12 cellular contexts compared by ENCODE assay signal in the genomic region with DNA sequence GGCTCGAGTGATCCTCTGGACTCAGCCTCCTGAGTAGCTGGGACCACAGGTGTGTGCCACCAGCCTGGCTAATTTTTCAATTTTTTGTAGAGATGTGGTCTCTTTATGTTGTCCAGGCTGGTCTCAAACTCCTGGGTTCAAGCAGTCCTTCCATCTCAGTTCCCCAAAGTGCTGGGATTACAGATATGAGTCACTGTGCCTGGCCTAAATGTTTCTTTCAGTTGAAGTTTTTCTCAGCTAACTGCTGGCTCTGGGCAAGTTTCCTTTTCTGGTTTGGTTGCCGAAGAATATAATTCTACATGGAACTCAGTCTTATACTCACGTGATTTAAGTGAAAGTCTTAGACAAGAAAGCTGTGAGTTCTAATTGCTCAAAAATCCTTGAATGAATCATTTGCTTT. TPM values are rescaled to one million over a fixed set of nuclear protein-coding genes. Genes with fewer than 3 reads are reported as not detected.
DNase-seq lines count a peak whose midpoint lies in the region; ATAC-seq, FAIRE-seq and TF ChIP-seq lines count a peak whose summit lies in the region.
"Had no signal": no experiment of that assay in that cellular context is flagged by ENCODE, and none has a peak within 500 bp of the region (broad histone marks: within the 10 kb centered on the region; RNA-seq: fewer than 3 reads in every experiment).

No MANE protein-coding gene starts in this region.

- peaks cover 9 to 28% of the 10 kb centered on the region in 2 donors for H3K4me1 Mint-ChIP-seq in immature natural killer cell

- peaks cover 15 to 16% of the 10 kb centered on the region in 2 donors for H3K36me3 ChIP-seq in small intestine (ENCODE audit: control insufficient read depth in 2 of 2, insufficient read depth in 2 of 2, low read length in 2 of 2)

- H3K4me3 ChIP-seq in coronary artery (no peak overlapping the region), small intestine (ENCODE audit: low read depth in 1 of 2, low read length in 2 of 2) (no peak overlapping the region)
- H3K4me3 ChIP-seq: adrenal gland had no signal

- peak; percentile 30 for ATAC-seq in HG03108 (IDR thresholded peaks at IDR 0.05; ENCODE audit: unreplicated experiment)
- ATAC-seq: HepG2 had no signal

- no peak for FAIRE-seq in small intestine (lab: Jason Lieb, UNC)
- FAIRE-seq: HepG2 had no signal

- H3K9me3 Mint-ChIP-seq in immature natural killer cell: no peaks in the 10 kb centered on the region

- H3K4me1 ChIP-seq in small intestine (ENCODE audit: control insufficient read depth in 2 of 2, insufficient read depth in 1 of 2, low read depth in 1 of 2, low read length in 1 of 2): no peaks in the 10 kb centered on the region

- TF ChIP-seq CTCF in GM13976 (IDR thresholded peaks at IDR 0.05; ENCODE audit: borderline replicate concordance, control extremely low read depth, extremely low read depth, insufficient read depth, missing control alignments) (no peak), GM20000 (IDR thresholded peaks at IDR 0.05; ENCODE audit: extremely low read depth, missing control alignments) (no peak), coronary artery (IDR thresholded peaks at IDR 0.05) (no peak)

- peaks cover 0 to 3% (median 0%) of the 10 kb centered on the region in 3 donors for H3K27me3 Mint-ChIP-seq in immature natural killer cell (ENCODE audit: low read depth in 3 of 3)

- in situ Hi-C loops in GM13976 (cut with MboI; ENCODE audit: low sequenced_read_pairs, unreplicated experiment): no loop called here

- DNase-seq in GM13976 (ENCODE audit: low spot score): peak; percentile 31
- DNase-seq in GM20000 (ENCODE audit: low spot score): peak; percentile 38
- DNase-seq in coronary artery (ENCODE audit: low spot score): no peak
- DNase-seq in small intestine: no peak
- DNase-seq in immature natural killer cell: no peak
- DNase-seq in HK-2 (ENCODE audit: unreplicated experiment): no peak
- no peak for DNase-seq in NCI-H146 treated with DMSO at 0.1 percent for 48 hours (lab: John Stamatoyannopoulos, UW; ENCODE audit: unreplicated experiment)
- DNase-seq: adrenal gland, DMS 273 treated with DMSO at 0.1 percent for 48 hours, Right ventricle myocardium superior had no signal

- H3K9me3 ChIP-seq in small intestine (ENCODE audit: control insufficient read depth, low read depth): no peaks in the 10 kb centered on the region
- H3K9me3 ChIP-seq: adrenal gland had no signal

- H3K27ac Mint-ChIP-seq in immature natural killer cell: peak overlapping the region in 1 of 6 donors; percentile 25

- H3K27ac ChIP-seq in coronary artery: peak overlapping the region; percentile 7 to 66
- H3K27ac ChIP-seq in small intestine (ENCODE audit: low read depth in 1 of 2, low read length in 1 of 2): no peak overlapping the region
- H3K27ac ChIP-seq: adrenal gland had no signal

- WGBS in small intestine, 3 donors: 82 to 89% (median 82%) methylated on average over 3 of the region's 3 CpGs

- peaks cover 11 to 59% (median 12%) of the 10 kb centered on the region in 3 donors for H3K36me3 Mint-ChIP-seq in immature natural killer cell

- no peaks in the 10 kb centered on the region for H3K27me3 ChIP-seq in small intestine (ENCODE audit: control insufficient read depth in 2 of 2, insufficient read depth in 2 of 2, low read length in 2 of 2)
- H3K27me3 ChIP-seq: adrenal gland had no signal

- H3K4me3 Mint-ChIP-seq in immature natural killer cell: no peak overlapping the region

RNA-seq across cellular contexts. Expression of gene SASS6, which starts 57.0 kb away (rescaled TPM):
- polyA plus RNA-seq in small intestine: 1 to 10 TPM; 1.8 to 3.3 (median 1.9) TPM
- polyA plus RNA-seq in immature natural killer cell: 1 to 10 TPM; 1.2 to 3.1 (median 1.8) TPM

RNA-seq across cellular contexts. Expression of gene TRMT13, which starts 57.2 kb away (rescaled TPM):
- polyA plus RNA-seq in small intestine (10 to 100 TPM in 1 of 3 donors, 1 to 10 TPM in 2; 7.6 to 11.6 (median 9.3) TPM), immature natural killer cell (1 to 10 TPM; 2.2 to 7.6 (median 5.1) TPM)

Comparison
In these comparisons a context has a peak if more than half of its experiments do, and no peak if none do; other contexts are left out.
1. DNase-seq: peak in GM13976 (single experiment) and GM20000 (single experiment); none in coronary artery (single experiment), small intestine (single experiment), immature natural killer cell (0 of 3), HK-2 (single experiment) and NCI-H146 treated with DMSO at 0.1 percent for 48 hours (single experiment).
2. H3K27ac ChIP-seq: peak in coronary artery (2 of 2); none in small intestine (0 of 2).